Comparison of ENCODE assay signal across 8 cellular contexts in genomic region chr7:74850833-74851721, GRCh38. TPM values are rescaled to one million over a fixed set of nuclear protein-coding genes. Genes with fewer than 3 reads are reported as not detected.
A peak's percentile ranks its signal among the peaks of the same experiment; 100 is the strongest.
DNase-seq lines count a peak whose midpoint lies in the region; ATAC-seq and TF ChIP-seq lines count a peak whose summit lies in the region.
"Not testable (repeated sequence)": the region's sequence is repeated elsewhere in the genome, so short reads cannot be mapped to it uniquely, and the experiment has no call there.

GTF2IRD2 (minus strand) TSS chr7:74851605; CDS start chr7:74836378, 15,227 bp downstream.

- H3K4me3 Mint-ChIP-seq in central memory CD8-positive, alpha-beta T cell, result peak within 1 kb of the TSS; percentile 56

- not testable (repeated sequence) for H3K36me3 Mint-ChIP-seq in central memory CD8-positive, alpha-beta T cell (ENCODE audit: insufficient read depth)

- H3K27ac Mint-ChIP-seq in central memory CD8-positive, alpha-beta T cell (ENCODE audit: low read depth), result not testable (repeated sequence)

- not testable (repeated sequence) for H3K9me3 Mint-ChIP-seq in central memory CD8-positive, alpha-beta T cell

- H3K4me1 ChIP-seq in left lung, result not testable (repeated sequence)

- DNase-seq in A172 (ENCODE audit: low spot score) (peak; percentile 4), sciatic nerve (ENCODE audit: low spot score) (peak; percentile 80)
- not testable (repeated sequence) for DNase-seq in central memory CD8-positive, alpha-beta T cell (ENCODE audit: low spot score in 2 of 2); left lung

- H3K4me1 Mint-ChIP-seq in central memory CD8-positive, alpha-beta T cell, result not testable (repeated sequence)

- intact Hi-C loops in left lung (cut with DNase I); sciatic nerve (cut with DNase I): not testable (repeated sequence)

- H3K9me3 ChIP-seq in left lung, result not testable (repeated sequence)

- H3K27ac ChIP-seq in VCaP, result peak within 1 kb of the TSS; percentile 41; the same call in 1 of the 2 replicates
- H3K27ac ChIP-seq in left lung, result not testable (repeated sequence)

- H3K27me3 ChIP-seq in left lung, result not testable (repeated sequence)

- H3K36me3 ChIP-seq in left lung, result not testable (repeated sequence)

- ATAC-seq in GM18870 (IDR thresholded peaks at IDR 0.05; ENCODE audit: unreplicated experiment) (peak; percentile 71), HG02588 (IDR thresholded peaks at IDR 0.05; ENCODE audit: unreplicated experiment) (peak; percentile 84), HG03520 (IDR thresholded peaks at IDR 0.05; ENCODE audit: unreplicated experiment) (peak; percentile 84), left lung (peak; percentile 90), sciatic nerve (peak; percentile 98)
- ATAC-seq in central memory CD8-positive, alpha-beta T cell (replicated peaks; ENCODE audit: extremely low read depth, poor library complexity, severe bottlenecking), result peak; percentile 87

- not testable (repeated sequence) for H3K4me3 ChIP-seq in left lung

- H3K27me3 Mint-ChIP-seq in central memory CD8-positive, alpha-beta T cell, result not testable (repeated sequence)

- TF ChIP-seq CTCF in VCaP (conservative IDR thresholded peaks at IDR 0.05); left lung (IDR thresholded peaks at IDR 0.05): not testable (repeated sequence)

RNA-seq across cellular contexts. Expression of gene GTF2IRD2, which starts in this region (rescaled TPM):
- 31.9 and 38.4 TPM in 2 replicates for total RNA-seq in A172 (2014; rRNA removed; shearing (Covaris generic))
- total RNA-seq in left lung (10 to 100 TPM; 13.0 to 14.2 TPM), sciatic nerve (46.5 TPM)
